Comparison of ENCODE assay signal across 16 cellular contexts in genomic region chrX:154990496-154990895, GRCh38. TPM values are rescaled to one million over a fixed set of nuclear protein-coding genes. Genes with fewer than 3 reads are reported as not detected.
A peak's percentile ranks its signal among the peaks of the same experiment; 100 is the strongest.
DNase-seq lines count a peak whose midpoint lies in the region; ATAC-seq, FAIRE-seq and TF ChIP-seq lines count a peak whose summit lies in the region.
"Had no signal": no experiment of that assay in that cellular context is flagged by ENCODE, and none has a peak within 500 bp of the region (broad histone marks: within the 10 kb centered on the region; RNA-seq: fewer than 3 reads in every experiment).

No MANE protein-coding gene starts in this region.

- H3K27me3 Mint-ChIP-seq in activated CD4-positive, alpha-beta memory T cell treated with anti-CD3 and anti-CD28 coated beads for 36 hours, result no peaks in the 10 kb centered on the region
- H3K27me3 Mint-ChIP-seq in activated CD4-positive, alpha-beta memory T cell treated with anti-CD3 and anti-CD28 coated beads, Interleukin-2, amount 10 ng/mL, durations not matched to agents 7 days and 5 days, result peaks cover 10% of the 10 kb centered on the region
- no peaks in the 10 kb centered on the region for H3K27me3 Mint-ChIP-seq in endothelial cell (ENCODE audit: unreplicated experiment)

- H3K4me2 ChIP-seq in PC-9, result no peak overlapping the region

- peak overlapping the region; percentile 18 for H3K27ac Mint-ChIP-seq in activated CD4-positive, alpha-beta memory T cell treated with anti-CD3 and anti-CD28 coated beads for 36 hours
- no peak overlapping the region for H3K27ac Mint-ChIP-seq in activated CD4-positive, alpha-beta memory T cell treated with anti-CD3 and anti-CD28 coated beads, Interleukin-2, amount 10 ng/mL, durations not matched to agents 7 days and 5 days
- H3K27ac Mint-ChIP-seq in endothelial cell (ENCODE audit: unreplicated experiment), result no peak overlapping the region
- H3K27ac Mint-ChIP-seq: naive thymus-derived CD4-positive, alpha-beta T cell; progenitor cell of endocrine pancreas had no signal

- BruUV-seq in PC-9 (replicated peaks; lab: Mats Ljungman, UMichigan), result no TSS peak

- peak; percentile 59 for ATAC-seq in GM19463 (IDR thresholded peaks at IDR 0.05; ENCODE audit: unreplicated experiment)
- ATAC-seq in HG02973 (IDR thresholded peaks at IDR 0.05; ENCODE audit: unreplicated experiment), result peak; percentile 73
- ATAC-seq: foreskin keratinocyte; naive thymus-derived CD4-positive, alpha-beta T cell had no signal

- H3K27me3 ChIP-seq in small intestine (ENCODE audit: control insufficient read depth in 2 of 2, insufficient read depth in 2 of 2, low read length in 2 of 2), result no peaks in the 10 kb centered on the region
- H3K27me3 ChIP-seq in PC-9 (ENCODE audit: insufficient read depth, low read depth), result no peaks in the 10 kb centered on the region
- no peaks in the 10 kb centered on the region for H3K27me3 ChIP-seq in WERI-Rb-1 (ENCODE audit: insufficient read depth, low read depth, severe bottlenecking)
- H3K27me3 ChIP-seq: cardiac muscle cell, foreskin keratinocyte, transverse colon had no signal

- no peaks in the 10 kb centered on the region for H3K9me2 ChIP-seq in PC-9 (ENCODE audit: insufficient read depth)

- no peaks in the 10 kb centered on the region for H3K36me3 ChIP-seq in small intestine (ENCODE audit: control insufficient read depth in 2 of 2, insufficient read depth in 2 of 2, low read length in 2 of 2)
- no peaks in the 10 kb centered on the region for H3K36me3 ChIP-seq in PC-9 (ENCODE audit: low read depth)
- no peaks in the 10 kb centered on the region for H3K36me3 ChIP-seq in WERI-Rb-1
- H3K36me3 ChIP-seq: cardiac muscle cell, transverse colon had no signal

- no peaks in the 10 kb centered on the region for H3K36me3 Mint-ChIP-seq in activated CD4-positive, alpha-beta memory T cell treated with anti-CD3 and anti-CD28 coated beads for 36 hours
- H3K36me3 Mint-ChIP-seq in activated CD4-positive, alpha-beta memory T cell treated with anti-CD3 and anti-CD28 coated beads, Interleukin-2, amount 10 ng/mL, durations not matched to agents 7 days and 5 days (ENCODE audit: low read depth), result no peaks in the 10 kb centered on the region
- H3K36me3 Mint-ChIP-seq in endothelial cell (ENCODE audit: low read depth, unreplicated experiment), result no peaks in the 10 kb centered on the region
- H3K36me3 Mint-ChIP-seq: naive thymus-derived CD4-positive, alpha-beta T cell had no signal

- no peak for DNase-seq in activated CD4-positive, alpha-beta memory T cell treated with anti-CD3 and anti-CD28 coated beads for 36 hours
- no peak for DNase-seq in activated CD4-positive, alpha-beta memory T cell treated with anti-CD3 and anti-CD28 coated beads, Interleukin-2, amount 10 ng/mL, durations not matched to agents 7 days and 5 days
- no peak for DNase-seq in small intestine
- DNase-seq in PC-9, result no peak
- no peak for DNase-seq in endothelial cell (ENCODE audit: low spot score)
- DNase-seq in WERI-Rb-1, result no peak
- DNase-seq: 8988T, foreskin keratinocyte, NCI-H446 treated with DMSO at 0.1 percent for 48 hours, transverse colon had no signal

- intact Hi-C loops in activated CD4-positive, alpha-beta memory T cell treated with anti-CD3 and anti-CD28 coated beads for 36 hours (cut with micrococcal nuclease), result loop anchor here (2.0 kb wide), 1 partner anchor 36 kb away; the partner anchor contains the start of gene FUNDC2
- intact Hi-C loops in PC-9 (cut with micrococcal nuclease; ENCODE audit: unreplicated experiment), result no loop called here

- no peak overlapping the region for H3K4me3 Mint-ChIP-seq in activated CD4-positive, alpha-beta memory T cell treated with anti-CD3 and anti-CD28 coated beads for 36 hours
- no peak overlapping the region for H3K4me3 Mint-ChIP-seq in activated CD4-positive, alpha-beta memory T cell treated with anti-CD3 and anti-CD28 coated beads, Interleukin-2, amount 10 ng/mL, durations not matched to agents 7 days and 5 days
- no peak overlapping the region for H3K4me3 Mint-ChIP-seq in endothelial cell (ENCODE audit: unreplicated experiment)
- H3K4me3 Mint-ChIP-seq: naive thymus-derived CD4-positive, alpha-beta T cell had no signal

- POLR2A ChIA-PET in activated CD4-positive, alpha-beta memory T cell treated with anti-CD3 and anti-CD28 coated beads for 36 hours (lab: Charles Lee), result no interaction called here
- POLR2A ChIA-PET in activated CD4-positive, alpha-beta memory T cell treated with anti-CD3 and anti-CD28 coated beads, Interleukin-2, amount 10 ng/mL, durations not matched to agents 7 days and 5 days (lab: Charles Lee), result no interaction called here
- POLR2A ChIA-PET in PC-9 (lab: Charles Lee; ENCODE audit: unreplicated experiment), result no interaction called here

- H3F3A ChIP-seq in PC-9 (ENCODE audit: insufficient read depth, low read depth), result no peaks in the 10 kb centered on the region

- H2AFZ ChIP-seq in PC-9, result no peak overlapping the region

- H3K27ac ChIP-seq in small intestine (ENCODE audit: low read depth in 1 of 2, low read length in 1 of 2) (no peak overlapping the region), PC-9 (no peak overlapping the region), WERI-Rb-1 (no peak overlapping the region)
- H3K27ac ChIP-seq: C4-2B, cardiac muscle cell, foreskin keratinocyte, transverse colon had no signal

- no peaks in the 10 kb centered on the region for H3K4me1 ChIP-seq in small intestine (ENCODE audit: control insufficient read depth in 2 of 2, insufficient read depth in 1 of 2, low read depth in 1 of 2, low read length in 1 of 2)
- no peaks in the 10 kb centered on the region for H3K4me1 ChIP-seq in PC-9 (replicated peaks; ENCODE audit: insufficient read depth)
- H3K4me1 ChIP-seq: foreskin keratinocyte, transverse colon had no signal

- H3K9me3 ChIP-seq in small intestine (ENCODE audit: control insufficient read depth, low read depth), result no peaks in the 10 kb centered on the region
- H3K9me3 ChIP-seq in PC-9 (ENCODE audit: insufficient read depth, low read depth), result no peaks in the 10 kb centered on the region
- H3K9me3 ChIP-seq in WERI-Rb-1 (ENCODE audit: severe bottlenecking), result no peaks in the 10 kb centered on the region
- H3K9me3 ChIP-seq: transverse colon had no signal

- no peak for TF ChIP-seq CTCF in PC-9 (conservative IDR thresholded peaks at IDR 0.05)
- TF ChIP-seq CTCF in endothelial cell (IDR thresholded peaks at IDR 0.05; ENCODE audit: unreplicated experiment), result no peak
- no peak for TF ChIP-seq CTCF in WERI-Rb-1 (IDR thresholded peaks at IDR 0.05; ENCODE audit: low read depth, low read length)

- 45 to 78% (median 78%) methylated on average over 3 of the region's 3 CpGs for whole genome bisulfite sequencing in small intestine, 3 donors

- no peaks in the 10 kb centered on the region for H3K79me2 ChIP-seq in PC-9 (ENCODE audit: low read depth)

- H3K9me3 Mint-ChIP-seq in activated CD4-positive, alpha-beta memory T cell treated with anti-CD3 and anti-CD28 coated beads for 36 hours, result no peaks in the 10 kb centered on the region
- no peaks in the 10 kb centered on the region for H3K9me3 Mint-ChIP-seq in activated CD4-positive, alpha-beta memory T cell treated with anti-CD3 and anti-CD28 coated beads, Interleukin-2, amount 10 ng/mL, durations not matched to agents 7 days and 5 days
- no peaks in the 10 kb centered on the region for H3K9me3 Mint-ChIP-seq in endothelial cell (ENCODE audit: unreplicated experiment)
- H3K9me3 Mint-ChIP-seq: naive thymus-derived CD4-positive, alpha-beta T cell had no signal

- FAIRE-seq in small intestine (lab: Jason Lieb, UNC), result peak; percentile 64

- no peaks in the 10 kb centered on the region for H4K20me1 ChIP-seq in PC-9 (ENCODE audit: insufficient read depth)

- no peak overlapping the region for H3K4me3 ChIP-seq in small intestine (ENCODE audit: low read depth in 1 of 2, low read length in 2 of 2)
- H3K4me3 ChIP-seq in PC-9, result no peak overlapping the region
- H3K4me3 ChIP-seq in WERI-Rb-1 (ENCODE audit: low read depth, low read length), result no peak overlapping the region
- H3K4me3 ChIP-seq: cardiac muscle cell, transverse colon had no signal

- CTCF ChIA-PET in activated CD4-positive, alpha-beta memory T cell treated with anti-CD3 and anti-CD28 coated beads for 36 hours (lab: Charles Lee), result interaction anchor here (0.9 to 7.7 kb wide), 2 partner anchors 66 to 96 kb away, joined by 5 to 35 read pairs; no protein-coding TSS in a partner anchor
- CTCF ChIA-PET in activated CD4-positive, alpha-beta memory T cell treated with anti-CD3 and anti-CD28 coated beads, Interleukin-2, amount 10 ng/mL, durations not matched to agents 7 days and 5 days (lab: Charles Lee), result no interaction called here
- CTCF ChIA-PET in PC-9 (lab: Charles Lee), result no interaction called here

- H3K4me1 Mint-ChIP-seq in activated CD4-positive, alpha-beta memory T cell treated with anti-CD3 and anti-CD28 coated beads for 36 hours (ENCODE audit: low read depth), result peaks cover 21% of the 10 kb centered on the region
- no peaks in the 10 kb centered on the region for H3K4me1 Mint-ChIP-seq in activated CD4-positive, alpha-beta memory T cell treated with anti-CD3 and anti-CD28 coated beads, Interleukin-2, amount 10 ng/mL, durations not matched to agents 7 days and 5 days
- no peaks in the 10 kb centered on the region for H3K4me1 Mint-ChIP-seq in endothelial cell (ENCODE audit: unreplicated experiment)
- H3K4me1 Mint-ChIP-seq: naive thymus-derived CD4-positive, alpha-beta T cell had no signal

RNA-seq across cellular contexts. Expression of gene F8, which starts 32.0 kb away (rescaled TPM):
- total RNA-seq in activated CD4-positive, alpha-beta memory T cell treated with anti-CD3 and anti-CD28 coated beads for 36 hours, result 1 to 10 TPM; 7.5 to 8.9 TPM
- total RNA-seq in activated CD4-positive, alpha-beta memory T cell treated with anti-CD3 and anti-CD28 coated beads, Interleukin-2, amount 10 ng/mL, durations not matched to agents 7 days and 5 days, result 10 to 100 TPM in 1 of 2 experiments, 1 to 10 TPM in 1; 8.9 to 10.2 TPM
- polyA plus RNA-seq in small intestine, result 1 to 10 TPM in 2 of 3 donors, under 1 TPM in 1; 0.89 to 4.8 (median 1.4) TPM
- 13.8 and 15.2 TPM in 2 replicates for total RNA-seq in PC-9 (2021)
- 4.5 TPM for total RNA-seq in endothelial cell (ENCODE audit: unreplicated experiment)

RNA-seq across cellular contexts. Expression of gene FUNDC2, which starts 36.1 kb away (rescaled TPM):
- total RNA-seq in activated CD4-positive, alpha-beta memory T cell treated with anti-CD3 and anti-CD28 coated beads for 36 hours, result 10 to 100 TPM; 95.1 to 95.9 TPM
- 10 to 100 TPM; 45.7 to 49.9 TPM for total RNA-seq in activated CD4-positive, alpha-beta memory T cell treated with anti-CD3 and anti-CD28 coated beads, Interleukin-2, amount 10 ng/mL, durations not matched to agents 7 days and 5 days
- polyA plus RNA-seq in small intestine, result 100 to 1,000 TPM in 1 of 3 donors, 10 to 100 TPM in 2; 94.7 to 129 (median 99.3) TPM
- total RNA-seq in PC-9 (2021) (90.6 and 108 TPM in 2 replicates), endothelial cell (ENCODE audit: unreplicated experiment) (54.5 TPM)
